Comparison of ENCODE assay signal across 11 cellular contexts in genomic region chr12:9702239-9702638, GRCh38. TPM values are rescaled to one million over a fixed set of nuclear protein-coding genes. Genes with fewer than 3 reads are reported as not detected.
DNase-seq lines count a peak whose midpoint lies in the region; ATAC-seq lines count a peak whose summit lies in the region.
"Had no signal": no experiment of that assay in that cellular context is flagged by ENCODE, and none has a peak within 500 bp of the region (broad histone marks: within the 10 kb centered on the region; RNA-seq: fewer than 3 reads in every experiment).

No MANE protein-coding gene starts in this region.

- H3K27ac ChIP-seq in BLaER1 = peak overlapping the region; percentile 35; the same call in 1 of the 2 replicates
- H3K27ac ChIP-seq: foreskin keratinocyte had no signal

- no peaks in the 10 kb centered on the region for H3K36me3 ChIP-seq in BLaER1

- peak; percentile 73 for ATAC-seq in activated CD8-positive, alpha-beta T cell treated with anti-CD3 and anti-CD28 coated beads, Interleukin-2, amount 10 ng/mL, durations not matched to agents 7 days and 5 days
- peak; percentile 79 for ATAC-seq in effector memory CD8-positive, alpha-beta T cell (replicated peaks)
- ATAC-seq in left lobe of liver (no peak), HG03520 (IDR thresholded peaks at IDR 0.05; ENCODE audit: unreplicated experiment) (no peak), HG03521 (IDR thresholded peaks at IDR 0.05; ENCODE audit: unreplicated experiment) (no peak)
- ATAC-seq: foreskin keratinocyte had no signal

- H4K20me1 ChIP-seq in BLaER1 = no peaks in the 10 kb centered on the region

- peaks cover 24% of the 10 kb centered on the region for H3K4me1 ChIP-seq in BLaER1

- peak overlapping the region; percentile 15 to 58 (median 47) for H3K4me3 Mint-ChIP-seq in IgD-negative memory B cell
- H3K4me3 Mint-ChIP-seq in activated CD8-positive, alpha-beta T cell treated with anti-CD3 and anti-CD28 coated beads, Interleukin-2, amount 10 ng/mL, durations not matched to agents 7 days and 5 days = peak overlapping the region; percentile 65
- H3K4me3 Mint-ChIP-seq in effector memory CD8-positive, alpha-beta T cell = peak overlapping the region; percentile 67 to 74

- CTCF ChIA-PET in activated CD8-positive, alpha-beta T cell treated with anti-CD3 and anti-CD28 coated beads, Interleukin-2, amount 10 ng/mL, durations not matched to agents 7 days and 5 days (lab: Charles Lee) = interaction anchor here (0.9 to 1.4 kb wide), 5 partner anchors 11 to 69 kb away, joined by 3 to 4 read pairs (median 3); no protein-coding TSS in a partner anchor

- no peaks in the 10 kb centered on the region for H3K27me3 ChIP-seq in BLaER1
- H3K27me3 ChIP-seq: foreskin keratinocyte had no signal

- H3K9ac ChIP-seq in BLaER1 = peak overlapping the region; percentile 18; the same call in 1 of the 2 replicates

- peak overlapping the region; percentile 68 to 94 (median 86) for H3K27ac Mint-ChIP-seq in IgD-negative memory B cell
- H3K27ac Mint-ChIP-seq in activated CD8-positive, alpha-beta T cell treated with anti-CD3 and anti-CD28 coated beads, Interleukin-2, amount 10 ng/mL, durations not matched to agents 7 days and 5 days = peak overlapping the region; percentile 88
- H3K27ac Mint-ChIP-seq in effector memory CD8-positive, alpha-beta T cell = peak overlapping the region; percentile 94 to 97

- POLR2A ChIA-PET in activated CD8-positive, alpha-beta T cell treated with anti-CD3 and anti-CD28 coated beads, Interleukin-2, amount 10 ng/mL, durations not matched to agents 7 days and 5 days (lab: Charles Lee) = interaction anchor here (0.7 to 4.8 kb wide), 7 partner anchors 13 to 58 kb away, joined by 3 to 23 read pairs (median 4); partner anchors contain the start of gene CD69

- peaks cover 53 to 66% (median 62%) of the 10 kb centered on the region in 3 donors for H3K4me1 Mint-ChIP-seq in IgD-negative memory B cell
- H3K4me1 Mint-ChIP-seq in activated CD8-positive, alpha-beta T cell treated with anti-CD3 and anti-CD28 coated beads, Interleukin-2, amount 10 ng/mL, durations not matched to agents 7 days and 5 days (ENCODE audit: low read depth) = peaks cover 75% of the 10 kb centered on the region
- H3K4me1 Mint-ChIP-seq in effector memory CD8-positive, alpha-beta T cell (ENCODE audit: low read depth in 2 of 2) = peaks cover 44 to 66% of the 10 kb centered on the region in 2 donors

- H3K27me3 Mint-ChIP-seq in IgD-negative memory B cell = no peaks in the 10 kb centered on the region
- H3K27me3 Mint-ChIP-seq in activated CD8-positive, alpha-beta T cell treated with anti-CD3 and anti-CD28 coated beads, Interleukin-2, amount 10 ng/mL, durations not matched to agents 7 days and 5 days (ENCODE audit: low read depth) = no peaks in the 10 kb centered on the region
- no peaks in the 10 kb centered on the region for H3K27me3 Mint-ChIP-seq in effector memory CD8-positive, alpha-beta T cell

- no peak overlapping the region for H3K4me3 ChIP-seq in BLaER1

- H3K9me3 Mint-ChIP-seq in IgD-negative memory B cell = peaks cover 0 to 1% (median 0%) of the 10 kb centered on the region in 3 donors
- H3K9me3 Mint-ChIP-seq in activated CD8-positive, alpha-beta T cell treated with anti-CD3 and anti-CD28 coated beads, Interleukin-2, amount 10 ng/mL, durations not matched to agents 7 days and 5 days (ENCODE audit: insufficient read depth) = peaks cover 10% of the 10 kb centered on the region
- peaks cover 0 to 4% of the 10 kb centered on the region in 2 donors for H3K9me3 Mint-ChIP-seq in effector memory CD8-positive, alpha-beta T cell

- peak overlapping the region; percentile 56 for H3K4me2 ChIP-seq in BLaER1

- H3K9me3 ChIP-seq in BLaER1 = peaks cover 15% of the 10 kb centered on the region

- DNase-seq in activated CD8-positive, alpha-beta T cell treated with anti-CD3 and anti-CD28 coated beads, Interleukin-2, amount 10 ng/mL, durations not matched to agents 7 days and 5 days = peak; percentile 82
- DNase-seq in effector memory CD8-positive, alpha-beta T cell = peak; percentile 22 to 51 (median 37)
- no peak for DNase-seq in left lobe of liver (ENCODE audit: low spot score)
- DNase-seq in NCI-H187 treated with DMSO at 0.1 percent for 48 hours (lab: John Stamatoyannopoulos, UW) = no peak
- DNase-seq: foreskin keratinocyte, GF-D8 had no signal

- H3K36me3 Mint-ChIP-seq in IgD-negative memory B cell = peaks cover 4% of the 10 kb centered on the region
- H3K36me3 Mint-ChIP-seq in activated CD8-positive, alpha-beta T cell treated with anti-CD3 and anti-CD28 coated beads, Interleukin-2, amount 10 ng/mL, durations not matched to agents 7 days and 5 days (ENCODE audit: low read depth) = peaks cover 52% of the 10 kb centered on the region
- peaks cover 17% of the 10 kb centered on the region for H3K36me3 Mint-ChIP-seq in effector memory CD8-positive, alpha-beta T cell (ENCODE audit: insufficient read depth)

RNA-seq across cellular contexts. Expression of gene CLECL1, which starts 30.7 kb away (rescaled TPM):
- polyA plus RNA-seq in IgD-negative memory B cell = 168 TPM
- total RNA-seq in activated CD8-positive, alpha-beta T cell treated with anti-CD3 and anti-CD28 coated beads, Interleukin-2, amount 10 ng/mL, durations not matched to agents 7 days and 5 days = 1 to 10 TPM; 1.3 to 1.6 TPM
- 0.38 TPM for total RNA-seq in left lobe of liver
- total RNA-seq: foreskin keratinocyte, osteoblast had no signal
- polyA plus RNA-seq: foreskin keratinocyte had no signal

RNA-seq across cellular contexts. Expression of gene CLEC2D, which starts 32.7 kb away (rescaled TPM):
- polyA plus RNA-seq in IgD-negative memory B cell = 102 TPM
- 100 to 1,000 TPM; 277 to 282 TPM for total RNA-seq in activated CD8-positive, alpha-beta T cell treated with anti-CD3 and anti-CD28 coated beads, Interleukin-2, amount 10 ng/mL, durations not matched to agents 7 days and 5 days
- total RNA-seq in left lobe of liver = 1.6 TPM

RNA-seq across cellular contexts. Expression of gene CD69, which starts 58.5 kb away (rescaled TPM):
- 177 TPM for polyA plus RNA-seq in IgD-negative memory B cell
- 100 to 1,000 TPM; 115 to 116 TPM for total RNA-seq in activated CD8-positive, alpha-beta T cell treated with anti-CD3 and anti-CD28 coated beads, Interleukin-2, amount 10 ng/mL, durations not matched to agents 7 days and 5 days
- 0.53 TPM for total RNA-seq in left lobe of liver
- total RNA-seq: foreskin keratinocyte, osteoblast had no signal
- polyA plus RNA-seq: foreskin keratinocyte had no signal

Comparison
In these comparisons a context has a peak if more than half of its experiments do, and no peak if none do; other contexts are left out.
1. ATAC-seq: peak in activated CD8-positive, alpha-beta T cell treated with anti-CD3 and anti-CD28 coated beads, Interleukin-2, amount 10 ng/mL, durations not matched to agents 7 days and 5 days (single experiment) and effector memory CD8-positive, alpha-beta T cell (single experiment); none in left lobe of liver (single experiment), HG03520 (single experiment) and HG03521 (single experiment).
2. DNase-seq: peak in activated CD8-positive, alpha-beta T cell treated with anti-CD3 and anti-CD28 coated beads, Interleukin-2, amount 10 ng/mL, durations not matched to agents 7 days and 5 days (single experiment) and effector memory CD8-positive, alpha-beta T cell (3 of 3); none in left lobe of liver (single experiment) and NCI-H187 treated with DMSO at 0.1 percent for 48 hours (single experiment).
3. RNA of gene CLEC2D, which starts 32.7 kb away (total RNA-seq): 277 to 282 TPM in activated CD8-positive, alpha-beta T cell treated with anti-CD3 and anti-CD28 coated beads, Interleukin-2, amount 10 ng/mL, durations not matched to agents 7 days and 5 days; 1.6 TPM in left lobe of liver (single experiment); every median in the first group is over 100 times any median in the second.
4. RNA of gene CD69, which starts 58.5 kb away (total RNA-seq): 115 to 116 TPM in activated CD8-positive, alpha-beta T cell treated with anti-CD3 and anti-CD28 coated beads, Interleukin-2, amount 10 ng/mL, durations not matched to agents 7 days and 5 days; 0.53 TPM in left lobe of liver (single experiment); every median in the first group is over 10 times any median in the second.
5. Peak in every context shown above with its lines, with median percentiles within 50 percentile points of each other: H3K27ac Mint-ChIP-seq and H3K4me3 Mint-ChIP-seq.